Comparison of ENCODE assay signal across 16 cellular contexts in genomic region chr19:1370579-1371361, GRCh38.
DNase-seq lines count a peak whose midpoint lies in the region; TF ChIP-seq lines count a peak whose summit lies in the region.
"Had no signal": no experiment of that assay in that cellular context is flagged by ENCODE, and none has a peak within 500 bp of the region (broad histone marks: within the 10 kb centered on the region; RNA-seq: fewer than 3 reads in every experiment).

No MANE protein-coding gene starts in this region.

- TF ChIP-seq CTCF in WERI-Rb-1 (IDR thresholded peaks at IDR 0.05; ENCODE audit: low read depth, low read length) = no peak

- DNase-seq in DMS53 (lab: John Stamatoyannopoulos, UW) = peak; percentile 76
- peak; percentile 37 for DNase-seq in NCI-H510A (lab: John Stamatoyannopoulos, UW)
- peak; percentile 18 for DNase-seq in kidney glomerular epithelial cell (lab: John Stamatoyannopoulos, UW)
- DNase-seq in retina = peak; percentile 65
- no peak for DNase-seq in activated CD4-positive, alpha-beta T cell treated with anti-CD3 and anti-CD28 coated beads, Interleukin-2, amount 50 U/mL, for 4 hours
- no peak for DNase-seq in NK-92 treated with Interleukin-12 subunit alpha and Interleukin-12 subunit beta, amount 100 ng/mL, for 24 hours (lab: John Stamatoyannopoulos, UW)
- DNase-seq in WERI-Rb-1 = no peak
- DNase-seq: HCEC 1CT, KBM-7, NCI-H1092, NCI-H1694 treated with DMSO at 0.1 percent for 48 hours, NCI-H446 treated with DMSO at 0.1 percent for 48 hours, NCI-H82, RPMI8226, SW 1271 had no signal

- no peak overlapping the region for H3K27ac ChIP-seq in WERI-Rb-1
- H3K27ac ChIP-seq: SJSA1 had no signal

- peaks cover 68% of the 10 kb centered on the region for H3K36me3 ChIP-seq in WERI-Rb-1

- H3K4me3 ChIP-seq in WERI-Rb-1 (ENCODE audit: low read depth, low read length) = no peak overlapping the region
- H3K4me3 ChIP-seq: SJSA1 had no signal

- no peaks in the 10 kb centered on the region for H3K9me3 ChIP-seq in WERI-Rb-1 (ENCODE audit: severe bottlenecking)
- H3K9me3 ChIP-seq: SJSA1 had no signal

- H3K27me3 ChIP-seq in WERI-Rb-1 (ENCODE audit: insufficient read depth, low read depth, severe bottlenecking) = no peaks in the 10 kb centered on the region
- H3K27me3 ChIP-seq: SJSA1 had no signal

Comparison
In these comparisons a context has a peak if more than half of its experiments do, and no peak if none do; other contexts are left out.
1. DNase-seq: peak in DMS53 (single experiment), NCI-H510A (single experiment), kidney glomerular epithelial cell (single experiment) and retina (single experiment); none in activated CD4-positive, alpha-beta T cell treated with anti-CD3 and anti-CD28 coated beads, Interleukin-2, amount 50 U/mL, for 4 hours (0 of 2), NK-92 treated with Interleukin-12 subunit alpha and Interleukin-12 subunit beta, amount 100 ng/mL, for 24 hours (single experiment) and WERI-Rb-1 (single experiment).